8 cellular contexts compared by ENCODE assay signal in the genomic region with DNA sequence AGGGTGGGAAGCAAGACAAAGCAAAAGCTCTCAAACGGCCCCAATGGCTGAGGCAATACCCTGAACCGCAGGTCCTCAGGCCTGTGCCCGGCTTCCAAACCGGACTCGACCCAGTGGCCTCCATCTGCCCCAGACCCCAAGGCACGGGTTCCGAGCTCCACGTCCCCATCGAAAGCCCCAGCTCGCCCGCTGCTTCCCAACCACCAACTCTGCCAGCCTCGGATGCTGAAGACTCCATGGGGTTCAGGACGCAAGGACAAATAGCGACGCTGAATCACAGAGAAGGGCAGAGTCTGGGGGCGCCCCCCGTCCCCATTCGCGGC. TPM values are rescaled to one million over a fixed set of nuclear protein-coding genes. Genes with fewer than 3 reads are reported as not detected.
DNase-seq lines count a peak whose midpoint lies in the region; ATAC-seq, FAIRE-seq and TF ChIP-seq lines count a peak whose summit lies in the region.

No MANE protein-coding gene starts in this region.

- H3K4me3 ChIP-seq in GM12864 (ENCODE audit: low read depth, low read length) (peak overlapping the region; percentile 65), SK-N-SH (ENCODE audit: low read depth in 2 of 2, low read length in 1 of 2) (peak overlapping the region; percentile 75 to 76), fibroblast of mammary gland (ENCODE audit: control insufficient read depth, low read depth, low read length) (peak overlapping the region; percentile 72), psoas muscle (peak overlapping the region; percentile 78)

- no peak overlapping the region for H2AFZ ChIP-seq in SK-N-SH (ENCODE audit: low read depth)

- peaks cover 26% of the 10 kb centered on the region for H3K79me2 ChIP-seq in SK-N-SH (ENCODE audit: insufficient read depth)

- no peaks in the 10 kb centered on the region for H3K9me2 ChIP-seq in SK-N-SH

- POLR2A ChIA-PET in SK-N-SH (lab: Yijun Ruan, JAX): no interaction called here

- H3K36me3 ChIP-seq in SK-N-SH (replicated peaks in 1 of 2; ENCODE audit: control insufficient read depth in 1 of 2, insufficient read depth in 2 of 2, low read length in 1 of 2) (peaks cover 0 to 13% of the 10 kb centered on the region in 2 experiments), psoas muscle (ENCODE audit: insufficient read depth in 1 of 2, low read depth in 1 of 2) (peaks cover 0 to 41% of the 10 kb centered on the region in 2 donors)

- CTCF ChIA-PET in SK-N-SH (lab: Yijun Ruan, JAX): interaction anchor here (1.5 kb wide), 1 partner anchor 18 kb away, joined by 7 read pairs; no protein-coding TSS in a partner anchor

- H3K4me2 ChIP-seq in SK-N-SH: peak overlapping the region; percentile 93

- no peaks in the 10 kb centered on the region for H3K27me3 ChIP-seq in SK-N-SH (ENCODE audit: insufficient read depth)
- no peaks in the 10 kb centered on the region for H3K27me3 ChIP-seq in psoas muscle (ENCODE audit: insufficient read depth in 3 of 3, low read length in 2 of 3)

- no peak for TF ChIP-seq CTCF in GM12864 (IDR thresholded peaks at IDR 0.05; ENCODE audit: low read depth, low read length, missing control alignments)
- TF ChIP-seq CTCF in SK-N-SH (IDR thresholded peaks at IDR 0.05): no peak
- TF ChIP-seq CTCF in fibroblast of mammary gland (conservative IDR thresholded peaks at IDR 0.05; ENCODE audit: control insufficient read depth, insufficient read depth, low read depth, low read length): no peak
- TF ChIP-seq CTCF in psoas muscle (IDR thresholded peaks at IDR 0.05): no peak

- H4K20me1 ChIP-seq in SK-N-SH (ENCODE audit: insufficient read depth): peaks cover 19% of the 10 kb centered on the region

- H3F3A ChIP-seq in SK-N-SH (replicated peaks; ENCODE audit: insufficient read depth): peaks cover 10% of the 10 kb centered on the region

- FAIRE-seq in RCC 7860 (lab: Jason Lieb, UNC): no peak

- TF ChIP-seq RAD21 in SK-N-SH (IDR thresholded peaks at IDR 0.05; ENCODE audit: low read length): no peak

- intact Hi-C loops in psoas muscle (cut with DNase I) (loop anchor here (5.0 kb wide), 1 partner anchor 52 kb away; the partner anchor contains the start of gene ABCA7 (in 2 of the 2)), sciatic nerve (cut with DNase I) (loop anchor here (5.0 kb wide), 1 partner anchor 57 kb away; no protein-coding TSS in a partner anchor)

- DNase-seq in GM12864 (ENCODE audit: low read depth) (no peak), SK-N-SH (peak; percentile 57), fibroblast of mammary gland (ENCODE audit: low read depth) (no peak), psoas muscle (peak in 1 of 2 donors; percentile 53), NCI-H446 (lab: John Stamatoyannopoulos, UW) (no peak), SKM-1 (lab: John Stamatoyannopoulos, UW; ENCODE audit: unreplicated experiment) (no peak), sciatic nerve (ENCODE audit: low spot score) (no peak), RCC 7860 (ENCODE audit: low spot score) (no peak)

- no peak for TF ChIP-seq EP300 in SK-N-SH (IDR thresholded peaks at IDR 0.05; ENCODE audit: borderline replicate concordance in 1 of 2, low read depth in 1 of 2, low read length in 1 of 2)

- H3K9me3 ChIP-seq in SK-N-SH (no peaks in the 10 kb centered on the region), psoas muscle (no peaks in the 10 kb centered on the region)

- H3K27ac ChIP-seq in SK-N-SH (ENCODE audit: low read depth in 2 of 2, low read length in 1 of 2): no peak overlapping the region
- peak overlapping the region; percentile 73 for H3K27ac ChIP-seq in psoas muscle

- WGBS in SK-N-SH (ENCODE audit: low lambda C conversion rate): 2% methylated on average over 11 of the region's 19 CpGs
- 0 to 1% (median 1%) methylated on average over 15 to 19 of the region's 19 CpGs for WGBS in psoas muscle, 3 donors

- H3K4me1 ChIP-seq in SK-N-SH (ENCODE audit: control insufficient read depth in 1 of 2, insufficient read depth in 2 of 2, low read depth in 1 of 2, low read length in 1 of 2) (peaks cover 9 to 14% of the 10 kb centered on the region in 2 experiments; a peak in 2 of 4 replicates), psoas muscle (peaks cover 15% of the 10 kb centered on the region)

- H3K9ac ChIP-seq in SK-N-SH: peak overlapping the region; percentile 90

- ATAC-seq in psoas muscle (peak in 1 of 4 donors; percentile 1), sciatic nerve (no peak)

TF ChIP-seq in SK-N-SH, 30 proteins besides CTCF, POLR2A, EP300 and RAD21:
- TF ChIP-seq MEF2A (IDR thresholded peaks at IDR 0.05; ENCODE audit: borderline replicate concordance, low read depth): no peak
- no peak for TF ChIP-seq SMC3 (IDR thresholded peaks at IDR 0.05; ENCODE audit: low read depth, low read length)
- no peak for TF ChIP-seq RFX5 (IDR thresholded peaks at IDR 0.05; ENCODE audit: low read length)
- TF ChIP-seq RXRA (IDR thresholded peaks at IDR 0.05; ENCODE audit: borderline replicate concordance, low read depth): no peak
- no peak for TF ChIP-seq FOSL2 (IDR thresholded peaks at IDR 0.05; ENCODE audit: borderline replicate concordance, low read depth)
- no peak for TF ChIP-seq RCOR1 (IDR thresholded peaks at IDR 0.05; ENCODE audit: low read length)
- TF ChIP-seq EZH2phosphoT487 (IDR thresholded peaks at IDR 0.05; ENCODE audit: borderline replicate concordance, low read depth): no peak
- no peak for TF ChIP-seq USF2 (IDR thresholded peaks at IDR 0.05; ENCODE audit: borderline replicate concordance, low read depth, low read length)
- TF ChIP-seq NFIC (IDR thresholded peaks at IDR 0.05; ENCODE audit: borderline replicate concordance): no peak
- no peak for TF ChIP-seq GABPA (IDR thresholded peaks at IDR 0.05; ENCODE audit: low read depth)
- no peak for TF ChIP-seq CHD2 (IDR thresholded peaks at IDR 0.05; ENCODE audit: low read length, partially characterized antibody)
- TF ChIP-seq POLR2AphosphoS5 (IDR thresholded peaks at IDR 0.05; ENCODE audit: low read depth, low read length): no peak
- no peak for TF ChIP-seq NRF1 (IDR thresholded peaks at IDR 0.05; ENCODE audit: low read depth, low read length)
- TF ChIP-seq SIN3A (IDR thresholded peaks at IDR 0.05; ENCODE audit: borderline replicate concordance, low read depth, low read length): no peak
- no peak for TF ChIP-seq IRF3 (IDR thresholded peaks at IDR 0.05; ENCODE audit: low read depth, low read length)
- no peak for TF ChIP-seq YY1 (IDR thresholded peaks at IDR 0.05; ENCODE audit: low read depth)
- TF ChIP-seq TAF1 (IDR thresholded peaks at IDR 0.05; ENCODE audit: borderline replicate concordance, low read depth, low read length): no peak
- no peak for TF ChIP-seq MXI1 (IDR thresholded peaks at IDR 0.05; ENCODE audit: low read depth, low read length)
- no peak for TF ChIP-seq FOXM1 (IDR thresholded peaks at IDR 0.05; ENCODE audit: low read depth)

RNA-seq across cellular contexts. Expression of gene POLR2E, which starts 0.6 kb away (rescaled TPM):
- polyA plus RNA-seq in SK-N-SH (2012; rRNA removed): 238 and 283 TPM in 2 replicates
- polyA plus RNA-seq in SK-N-SH (2012; cell fraction: cytosol; rRNA removed): 143 and 208 TPM in 2 replicates
- polyA plus RNA-seq in SK-N-SH (2012; cell fraction: nucleus; rRNA removed): 134 and 138 TPM in 2 replicates
- 100 to 1,000 TPM; 133 to 147 (median 143) TPM for total RNA-seq in psoas muscle
- polyA plus RNA-seq in psoas muscle: 100 to 1,000 TPM; 170 to 243 (median 217) TPM
- total RNA-seq in sciatic nerve: 99.8 TPM

RNA-seq across cellular contexts. Expression of gene GPX4, which starts 9.2 kb away (rescaled TPM):
- polyA plus RNA-seq in SK-N-SH (2012; rRNA removed) (566 and 925 TPM in 2 replicates), psoas muscle (100 to 1,000 TPM; 490 to 762 (median 618) TPM)
- 591 and 700 TPM in 2 replicates for polyA plus RNA-seq in SK-N-SH (2012; cell fraction: cytosol; rRNA removed)
- 511 and 671 TPM in 2 replicates for polyA plus RNA-seq in SK-N-SH (2012; cell fraction: nucleus; rRNA removed)
- total RNA-seq in psoas muscle (100 to 1,000 TPM; 279 to 560 (median 304) TPM), sciatic nerve (239 TPM)

RNA-seq across cellular contexts. Expression of gene ARHGAP45, which starts 27.6 kb away (rescaled TPM):
- polyA plus RNA-seq in SK-N-SH (2012; rRNA removed) (2.8 and 4.2 TPM in 2 replicates), psoas muscle (1 to 10 TPM; 1.2 to 1.8 (median 1.8) TPM)
- polyA plus RNA-seq in SK-N-SH (2012; cell fraction: cytosol; rRNA removed): 1.7 and 2.5 TPM in 2 replicates
- 5.9 and 9.7 TPM in 2 replicates for polyA plus RNA-seq in SK-N-SH (2012; cell fraction: nucleus; rRNA removed)
- total RNA-seq in psoas muscle (1 to 10 TPM; 2.0 to 4.0 (median 3.2) TPM), sciatic nerve (26.2 TPM)

RNA-seq across cellular contexts. Expression of gene ABCA7, which starts 54.7 kb away (rescaled TPM):
- 7.8 and 8.3 TPM in 2 replicates for polyA plus RNA-seq in SK-N-SH (2012; rRNA removed)
- polyA plus RNA-seq in SK-N-SH (2012; cell fraction: cytosol; rRNA removed): 3.1 and 3.9 TPM in 2 replicates
- polyA plus RNA-seq in SK-N-SH (2012; cell fraction: nucleus; rRNA removed): 53.6 and 91.8 TPM in 2 replicates
- total RNA-seq in psoas muscle: 10 to 100 TPM in 3 of 4 donors, 1 to 10 TPM in 1; 5.2 to 19.5 (median 16.5) TPM
- polyA plus RNA-seq in psoas muscle: 10 to 100 TPM in 1 of 3 donors, 1 to 10 TPM in 2; 2.6 to 10.1 (median 3.3) TPM
- 17.3 TPM for total RNA-seq in sciatic nerve
